9 cellular contexts compared by ENCODE assay signal in genomic region chr1:205939690-205940330, GRCh38. TPM values are rescaled to one million over a fixed set of nuclear protein-coding genes. Genes with fewer than 3 reads are reported as not detected.
DNase-seq lines count a peak whose midpoint lies in the region; ATAC-seq, FAIRE-seq and TF ChIP-seq lines count a peak whose summit lies in the region.
"Had no signal": no experiment of that assay in that cellular context is flagged by ENCODE, and none has a peak within 500 bp of the region (broad histone marks: within the 10 kb centered on the region; RNA-seq: fewer than 3 reads in every experiment).

No MANE protein-coding gene starts in this region.

- peak in 1 of 2 experiments; percentile 23; a peak in 1 of 4 replicates for TF ChIP-seq RAD21 in H1 (IDR thresholded peaks at IDR 0.05 in 1 of 2, conservative IDR thresholded peaks at IDR 0.05 in 1 of 2; ENCODE audit: low read depth in 2 of 2, low read length in 2 of 2)

- no peak for TF ChIP-seq EP300 in H1 (IDR thresholded peaks at IDR 0.05; ENCODE audit: borderline replicate concordance in 1 of 2, low read depth in 2 of 2, low read length in 2 of 2)

- ATAC-seq in Right ventricle myocardium superior (ENCODE audit: poor library complexity), result peak; percentile 28
- peak; percentile 23 for ATAC-seq in thoracic aorta (ENCODE audit: insufficient number of reproducible peaks, low FRiP score, low read depth)
- no peak for ATAC-seq in GM21515 (IDR thresholded peaks at IDR 0.05; ENCODE audit: unreplicated experiment)

- H3K23ac ChIP-seq in H1 (ENCODE audit: insufficient read length), result no peak overlapping the region

- H3K79me2 ChIP-seq in H1 (ENCODE audit: control insufficient read depth in 1 of 2, insufficient read depth in 2 of 2, low read length in 2 of 2), result no peaks in the 10 kb centered on the region

- peak overlapping the region; percentile 62 for H3K18ac ChIP-seq in H1 (ENCODE audit: extremely low read depth, low read length)

- H2BK12ac ChIP-seq in H1 (ENCODE audit: low read depth, low read length), result peak overlapping the region; percentile 97

- peak overlapping the region; percentile 80 for H3K4ac ChIP-seq in H1 (replicated peaks; ENCODE audit: insufficient read length, low read depth, low read length)

- H2BK20ac ChIP-seq in H1 (ENCODE audit: low read length), result peak overlapping the region; percentile 95

- H3K4me2 ChIP-seq in H1 (ENCODE audit: insufficient read depth in 1 of 2, low read depth in 2 of 2, low read length in 2 of 2), result peak overlapping the region; percentile 16 to 42; a peak in 3 of 4 replicates

- CTCF ChIA-PET in H1 (lab: Charles Lee; ENCODE audit: partially characterized antibody), result interaction anchor here (0.7 to 11.0 kb wide), 12 partner anchors 10 to 195 kb away, joined by 3 to 110 read pairs (median 5); no protein-coding TSS in a partner anchor

- H3K14ac ChIP-seq in H1 (ENCODE audit: insufficient read length), result no peak overlapping the region

- no peaks in the 10 kb centered on the region for H4K20me1 ChIP-seq in H1 (replicated peaks in 1 of 2; ENCODE audit: control insufficient read depth in 1 of 2, insufficient read depth in 2 of 2, low read length in 2 of 2)

- no peaks in the 10 kb centered on the region for H3K9me3 ChIP-seq in right atrium auricular region
- H3K9me3 ChIP-seq in H1 (ENCODE audit: insufficient read depth in 2 of 2, low read depth in 1 of 2, low read length in 1 of 2), result no peaks in the 10 kb centered on the region
- H3K9me3 ChIP-seq in thoracic aorta, result no peaks in the 10 kb centered on the region

- peak overlapping the region; percentile 67 for H4K91ac ChIP-seq in H1 (replicated peaks; ENCODE audit: insufficient read length, low read length)

- FAIRE-seq in H1 (lab: Jason Lieb, UNC), result peak; percentile 48

- peak overlapping the region; percentile 88; the same call in 1 of the 2 replicates for H2BK15ac ChIP-seq in H1 (ENCODE audit: low read length)

- H3K27ac ChIP-seq in right atrium auricular region, result no peak overlapping the region
- H3K27ac ChIP-seq in H1 (ENCODE audit: low read depth, low read length), result no peak overlapping the region
- no peak overlapping the region for H3K27ac ChIP-seq in thoracic aorta
- no peak overlapping the region for H3K27ac ChIP-seq in caudate nucleus (ENCODE audit: low read depth, low read length)

- no peak overlapping the region for H3K9ac ChIP-seq in H1 (replicated peaks in 1 of 4; ENCODE audit: extremely low read depth in 1 of 4, low read depth in 3 of 4, low read length in 3 of 4)

- no peak overlapping the region; the same call in 1 of the 2 replicates for H4K8ac ChIP-seq in H1 (ENCODE audit: extremely low read depth, insufficient read depth, low read length)

- H2BK5ac ChIP-seq in H1 (ENCODE audit: low read depth, low read length), result peak overlapping the region; percentile 82; the same call in 1 of the 2 replicates

- WGBS in H1 (ENCODE audit: extremely low coverage in 1 of 2, insufficient coverage in 1 of 2, insufficient read length in 1 of 2, insufficient replicate concordance in 2 of 2, low coverage in 1 of 2, low lambda C conversion rate in 2 of 2, missing lambda C conversion rate in 1 of 2), 2 experiments, result 61% methylated on average over 7 of the region's 7 CpGs; no CpG with 5 or more reads in 1 of the 2 experiments

- TF ChIP-seq CTCF in right atrium auricular region (IDR thresholded peaks at IDR 0.05), result no peak
- peak; percentile 41 to 58 (median 50) for TF ChIP-seq CTCF in H1 (IDR thresholded peaks at IDR 0.05; ENCODE audit: control extremely low read depth in 1 of 3, insufficient read depth in 1 of 3, low read depth in 1 of 3, low read length in 3 of 3)
- TF ChIP-seq CTCF in thoracic aorta (IDR thresholded peaks at IDR 0.05), result no peak

- H3K27me3 ChIP-seq in right atrium auricular region (no peaks in the 10 kb centered on the region), H1 (replicated peaks in 1 of 4; ENCODE audit: control insufficient read depth in 3 of 4, extremely low read depth in 1 of 4, insufficient read depth in 3 of 4, low read length in 3 of 4) (no peaks in the 10 kb centered on the region; a peak in 1 of 7 replicates), thoracic aorta (replicated peaks; ENCODE audit: insufficient read depth) (no peaks in the 10 kb centered on the region)

- no peak for TF ChIP-seq POLR2A in H1 (IDR thresholded peaks at IDR 0.05; ENCODE audit: control extremely low read depth in 1 of 2, low read depth in 2 of 2, low read length in 2 of 2)

- no peak overlapping the region for H3K56ac ChIP-seq in H1 (replicated peaks; ENCODE audit: insufficient read length, low read depth, low read length)

- H3K4me1 ChIP-seq in right atrium auricular region (peaks cover 0 to 13% of the 10 kb centered on the region in 2 donors), H1 (replicated peaks in 1 of 4; ENCODE audit: control insufficient read depth in 3 of 4, insufficient read depth in 4 of 4, low read length in 3 of 4) (peaks cover 7 to 16% (median 14%) of the 10 kb centered on the region in 4 experiments), thoracic aorta (ENCODE audit: control insufficient read depth in 1 of 2, low read depth in 2 of 2) (peaks cover 6 to 20% of the 10 kb centered on the region in 2 donors)

- intact Hi-C loops in Right ventricle myocardium superior (cut with DNase I), result no loop called here

- H2BK120ac ChIP-seq in H1 (replicated peaks; ENCODE audit: low read depth, low read length), result peak overlapping the region; percentile 17

- peak overlapping the region; percentile 61; the same call in 1 of the 2 replicates for H2AFZ ChIP-seq in H1 (ENCODE audit: low read length)

- H3K36me3 ChIP-seq in right atrium auricular region, result no peaks in the 10 kb centered on the region
- H3K36me3 ChIP-seq in H1 (ENCODE audit: control insufficient read depth in 2 of 4, insufficient read depth in 4 of 4, low read length in 3 of 4), result no peaks in the 10 kb centered on the region
- H3K36me3 ChIP-seq in thoracic aorta, result no peaks in the 10 kb centered on the region

- POLR2A ChIA-PET in H1 (lab: Charles Lee; ENCODE audit: partially characterized antibody), result interaction anchor here (0.7 to 1.8 kb wide), 3 partner anchors 8 to 191 kb away, joined by 3 to 5 read pairs (median 4); no protein-coding TSS in a partner anchor

- no peaks in the 10 kb centered on the region for H3K79me1 ChIP-seq in H1 (ENCODE audit: low read depth, low read length)

- no peak overlapping the region for H3K4me3 ChIP-seq in right atrium auricular region
- H3K4me3 ChIP-seq in H1 (ENCODE audit: extremely low read depth in 1 of 4, insufficient read depth in 2 of 4, low read depth in 3 of 4, low read length in 4 of 4), result no peak overlapping the region
- H3K4me3 ChIP-seq in thoracic aorta, result no peak overlapping the region

- H4K5ac ChIP-seq in H1 (ENCODE audit: insufficient read length, low read depth, low read length), result no peak overlapping the region

- DNase-seq in Right ventricle myocardium superior (no peak), right atrium auricular region (ENCODE audit: low spot score) (no peak), NCI-H2227 treated with DMSO at 0.1 percent for 48 hours (lab: John Stamatoyannopoulos, UW) (peak; percentile 48), H1 (ENCODE audit: low read depth in 1 of 2, low spot score in 2 of 2) (peak; percentile 44 to 81), thoracic aorta (ENCODE audit: low spot score) (no peak), caudate nucleus (lab: John Stamatoyannopoulos, UW) (no peak), hippocampal formation (lab: John Stamatoyannopoulos, UW) (no peak)

- H2AK5ac ChIP-seq in H1 (ENCODE audit: low read depth, low read length), result peak overlapping the region; percentile 60; the same call in 1 of the 2 replicates

- H3K23me2 ChIP-seq in H1 (ENCODE audit: low read depth, low read length), result no peaks in the 10 kb centered on the region

TF ChIP-seq in H1, 55 proteins besides CTCF, POLR2A, EP300 and RAD21:
- 0 out of 2 replicates have a peak, but pooled peaks have one; percentile 36 for TF ChIP-seq CREB1 (IDR thresholded peaks at IDR 0.05)
- no peak for TF ChIP-seq CBX8 (IDR thresholded peaks at IDR 0.05; ENCODE audit: borderline replicate concordance, low read depth, low read length)
- TF ChIP-seq ZNF274 (IDR thresholded peaks at IDR 0.05; ENCODE audit: borderline replicate concordance, extremely low read depth, low read length), result no peak
- no peak for TF ChIP-seq BRCA1 (IDR thresholded peaks at IDR 0.05; ENCODE audit: low read depth, low read length)
- TF ChIP-seq TCF12 (IDR thresholded peaks at IDR 0.05; ENCODE audit: low read depth, low read length), result 0 out of 2 replicates have a peak, but pooled peaks have one; percentile 34
- 0 out of 2 replicates have a peak, but pooled peaks have one; percentile 21 for TF ChIP-seq YY1 (IDR thresholded peaks at IDR 0.05; ENCODE audit: low read depth, low read length)
- no peak for TF ChIP-seq SRF (IDR thresholded peaks at IDR 0.05; ENCODE audit: low read depth, low read length)
- TF ChIP-seq ASH2L (IDR thresholded peaks at IDR 0.05; ENCODE audit: low read length), result peak; percentile 84
- TF ChIP-seq, protein P1, sequence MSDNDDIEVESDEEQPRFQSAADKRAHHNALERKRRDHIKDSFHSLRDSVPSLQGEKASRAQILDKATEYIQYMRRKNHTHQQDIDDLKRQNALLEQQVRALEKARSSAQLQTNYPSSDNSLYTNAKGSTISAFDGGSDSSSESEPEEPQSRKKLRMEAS (IDR thresholded peaks at IDR 0.05), result peak; percentile 60
- no peak for TF ChIP-seq EGR1 (IDR thresholded peaks at IDR 0.05; ENCODE audit: borderline replicate concordance, low read depth, low read length)
- TF ChIP-seq TEAD4 (IDR thresholded peaks at IDR 0.05; ENCODE audit: low read depth, low read length), result no peak
TF ChIP-seq in H1: peak in this region for 5.

RNA-seq across cellular contexts. Expression of gene SLC26A9, which starts 3.4 kb away (rescaled TPM):
- total RNA-seq in Right ventricle myocardium superior (33.0 TPM), right atrium auricular region (10 to 100 TPM; 24.4 to 35.4 TPM), thoracic aorta (1 to 10 TPM in 1 of 2 donors, not detected in 1; 1.1 TPM)
- total RNA-seq in H1 (2021; fragmentation: NEBNext Ultra II Directional; extraction: Animal tissue kit (Norgen Biotek cat#: 25700)), result not detected in 2 replicates
- polyA plus RNA-seq in H1 (2011; rRNA removed), result 0.03 TPM in 1 of 2 replicates, not detected in the other
- polyA plus RNA-seq in H1 (2011; cell fraction: cytosol; rRNA removed), result 0.04 TPM
- 0.07 TPM for polyA plus RNA-seq in H1 (2011; cell fraction: nucleus; rRNA removed)
- 0.09 TPM in 1 of 4 replicates, not detected in the others for polyA plus RNA-seq in H1 (2012, experiment 1 of 2)
- polyA plus RNA-seq in H1 (2012, experiment 2 of 2), result not detected
- 0.08 TPM for polyA plus RNA-seq in H1 (2013, experiment 1 of 2)
- 0.02 TPM for polyA plus RNA-seq in H1 (2013, experiment 2 of 2)
- polyA minus RNA-seq in H1 (2011; rRNA and poly(A)+ RNA removed), result 0.02 TPM in 1 of 2 replicates, not detected in the other
- not detected for polyA minus RNA-seq in H1 (2011; cell fraction: cytosol; rRNA and poly(A)+ RNA removed)
- polyA minus RNA-seq in H1 (2011; cell fraction: nucleus; rRNA and poly(A)+ RNA removed), result not detected
- total RNA-seq: CD4-positive, CD25-positive, alpha-beta regulatory T cell had no signal
- polyA plus RNA-seq: CD4-positive, CD25-positive, alpha-beta regulatory T cell had no signal

Comparison
In these comparisons a context has a peak if more than half of its experiments do, and no peak if none do; other contexts are left out.
1. DNase-seq: peak in NCI-H2227 treated with DMSO at 0.1 percent for 48 hours (single experiment) and H1 (2 of 2); none in Right ventricle myocardium superior (single experiment), right atrium auricular region (single experiment), thoracic aorta (single experiment), caudate nucleus (0 of 61) and hippocampal formation (0 of 2).
2. CTCF ChIP-seq: peak in H1 (3 of 3); none in right atrium auricular region (0 of 2) and thoracic aorta (single experiment).
3. RNA of gene SLC26A9, which starts 3.4 kb away (total RNA-seq): 24.4 to 35.4 TPM in right atrium auricular region and 33.0 TPM in Right ventricle myocardium superior (single experiment); 1.1 TPM in thoracic aorta and not detected in H1; every median in the first group is over 10 times any median in the second.